In the genomic region with DNA sequence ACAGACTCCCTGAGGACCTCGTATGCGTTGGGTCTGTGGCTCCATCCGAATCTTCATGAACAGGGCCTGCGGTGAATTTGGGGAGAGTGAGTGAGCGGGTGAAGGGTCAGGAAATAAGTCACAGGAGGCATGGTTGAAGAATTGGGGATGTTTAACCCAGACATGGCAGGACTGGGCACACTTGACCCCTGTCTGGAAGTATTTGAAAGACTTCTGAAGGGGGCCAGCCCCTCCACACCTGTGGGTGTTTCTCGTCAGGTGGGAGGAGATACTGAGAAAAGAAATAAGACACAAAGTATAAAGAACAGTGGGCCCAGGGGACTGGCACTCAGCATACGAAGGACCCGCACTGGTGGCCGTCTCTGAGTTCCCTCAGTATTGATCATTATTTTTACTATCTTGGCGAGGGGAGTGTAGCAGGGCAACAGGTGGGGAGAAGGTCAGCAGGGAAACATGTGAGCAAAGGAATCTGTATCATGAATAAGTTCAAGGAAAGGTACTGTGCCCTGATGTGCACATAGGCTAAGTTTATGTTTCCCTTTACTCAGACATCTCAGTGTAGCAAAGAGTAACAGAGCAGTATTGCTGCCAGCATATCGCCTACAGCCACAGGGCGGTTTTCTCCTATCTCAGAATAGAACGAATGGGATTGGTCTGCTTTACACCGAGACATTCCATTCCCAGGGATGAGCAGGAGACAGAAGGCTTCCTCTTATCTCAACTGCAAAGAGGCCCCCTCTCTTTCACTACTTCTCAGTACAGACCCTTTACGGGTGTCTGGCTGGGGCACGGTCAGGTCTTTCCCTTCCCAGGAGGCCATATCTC, we compare ENCODE assay signal across 8 cellular contexts. TPM values are rescaled to one million over a fixed set of nuclear protein-coding genes. Genes with fewer than 3 reads are reported as not detected.
DNase-seq lines count a peak whose midpoint lies in the region; TF ChIP-seq lines count a peak whose summit lies in the region.

No MANE protein-coding gene starts in this region.

- no peaks in the 10 kb centered on the region for H3K9me3 ChIP-seq in Caco-2
- no peaks in the 10 kb centered on the region for H3K9me3 ChIP-seq in ectodermal cell (ENCODE audit: control insufficient read depth, low read length)
- H3K9me3 ChIP-seq in neuron (ENCODE audit: low read length) = no peaks in the 10 kb centered on the region

- H3K36me3 ChIP-seq in Caco-2 (ENCODE audit: control insufficient read depth, insufficient read depth, low read length) (no peaks in the 10 kb centered on the region), ectodermal cell (ENCODE audit: control insufficient read depth, insufficient read depth, low read length) (no peaks in the 10 kb centered on the region), neuron (ENCODE audit: insufficient read depth, low read length) (no peaks in the 10 kb centered on the region)

- peak overlapping the region; percentile 97 for H3K4me3 ChIP-seq in Caco-2 (ENCODE audit: low read depth, low read length)
- H3K4me3 ChIP-seq in NB4 (ENCODE audit: low read depth, low read length) = peak overlapping the region; percentile 76
- peak overlapping the region; percentile 67 for H3K4me3 ChIP-seq in ectodermal cell (ENCODE audit: insufficient read depth, low read depth, low read length)
- peak overlapping the region; percentile 49 for H3K4me3 ChIP-seq in neuron (ENCODE audit: low read length)

- DNase-seq in Caco-2 = peak in 1 of 2 experiments; percentile 43
- no peak for DNase-seq in NB4 (ENCODE audit: low read depth)
- no peak for DNase-seq in iPS-NIHi11 (ENCODE audit: low spot score)
- DNase-seq in HuH-7 (ENCODE audit: low spot score) = no peak
- no peak for DNase-seq in medulla oblongata (ENCODE audit: extremely low spot score)
- DNase-seq in NCI-H1092 (lab: John Stamatoyannopoulos, UW) = no peak

- POLR2A ChIA-PET in Caco-2 (lab: Charles Lee) = interaction anchor here (0.6 to 1.4 kb wide), 4 partner anchors 20 to 253 kb away, joined by 3 to 16 read pairs (median 10); a partner anchor contains a TSS

- H3K27me3 ChIP-seq in Caco-2 (replicated peaks; ENCODE audit: control insufficient read depth, insufficient read depth, low read length) = no peaks in the 10 kb centered on the region
- H3K27me3 ChIP-seq in ectodermal cell (ENCODE audit: control insufficient read depth, insufficient read depth, low read length, poor library complexity, severe bottlenecking) = no peaks in the 10 kb centered on the region
- H3K27me3 ChIP-seq in neuron (ENCODE audit: insufficient read depth, low read length) = no peaks in the 10 kb centered on the region

- H3K27ac Mint-ChIP-seq in Caco-2 (ENCODE audit: unreplicated experiment) = peak overlapping the region; percentile 98

- peak overlapping the region; percentile 88 for H3K4me3 Mint-ChIP-seq in Caco-2 (ENCODE audit: unreplicated experiment)

- TF ChIP-seq POLR2A in NB4 (IDR thresholded peaks at IDR 0.05; ENCODE audit: extremely low read depth, insufficient read length) = no peak

- no peak overlapping the region for H3K27ac ChIP-seq in ectodermal cell (ENCODE audit: insufficient read depth, low read depth, low read length, poor library complexity, severe bottlenecking)

- CTCF ChIA-PET in Caco-2 (lab: Charles Lee) = interaction anchor here (0.7 to 2.5 kb wide), 5 partner anchors 20 to 242 kb away, joined by 3 to 19 read pairs (median 3); a partner anchor contains a TSS

- BruUV-seq in Caco-2 (replicated peaks; lab: Mats Ljungman, UMichigan) = no TSS peak

- H2AFZ ChIP-seq in neuron (ENCODE audit: low read depth, low read length) = no peak overlapping the region

- no peak for TF ChIP-seq CTCF in Caco-2 (IDR thresholded peaks at IDR 0.05; ENCODE audit: insufficient read depth in 1 of 2, low read depth in 1 of 2, low read length in 1 of 2, severe bottlenecking in 1 of 2, unreplicated experiment in 1 of 2)
- no peak for TF ChIP-seq CTCF in NB4 (IDR thresholded peaks at IDR 0.05; ENCODE audit: low read depth, low read length)

- H3K36me3 Mint-ChIP-seq in Caco-2 (ENCODE audit: insufficient read depth, unreplicated experiment) = peaks cover 47% of the 10 kb centered on the region

- H3K4me1 ChIP-seq in Caco-2 = peaks cover 26% of the 10 kb centered on the region
- no peaks in the 10 kb centered on the region for H3K4me1 ChIP-seq in ectodermal cell (ENCODE audit: control insufficient read depth, insufficient read depth, low read length)
- H3K4me1 ChIP-seq in neuron (ENCODE audit: insufficient read depth, low read length) = no peaks in the 10 kb centered on the region

- peaks cover 52% of the 10 kb centered on the region for H3K4me1 Mint-ChIP-seq in Caco-2 (ENCODE audit: low read depth, unreplicated experiment)

- WGBS in ectodermal cell, 2 experiments = 64 to 65% methylated on average over 16 of the region's 16 CpGs

- H3K9me3 Mint-ChIP-seq in Caco-2 (ENCODE audit: unreplicated experiment) = no peaks in the 10 kb centered on the region

- intact Hi-C loops in Caco-2 (cut with micrococcal nuclease; ENCODE audit: unreplicated experiment) = loop anchor here (2.0 to 5.0 kb wide), 2 partner anchors 38 to 77 kb away; a partner anchor contains a TSS

- no peaks in the 10 kb centered on the region for H3K27me3 Mint-ChIP-seq in Caco-2 (ENCODE audit: insufficient read depth, unreplicated experiment)

RNA-seq across cellular contexts. Expression of a gene that starts 38.2 kb away (rescaled TPM):
- total RNA-seq in Caco-2 (2022) = 33.0 and 35.4 TPM in 2 replicates
- polyA plus RNA-seq in ectodermal cell (2013, experiment 1 of 4) = 26.3 TPM
- 33.7 TPM for polyA plus RNA-seq in ectodermal cell (2013, experiment 2 of 4)
- polyA plus RNA-seq in ectodermal cell (2013, experiment 3 of 4) = 19.5 TPM
- polyA plus RNA-seq in ectodermal cell (2013, experiment 4 of 4) = 21.0 TPM
